1 cellular context compared by ENCODE assay signal in the genomic region with DNA sequence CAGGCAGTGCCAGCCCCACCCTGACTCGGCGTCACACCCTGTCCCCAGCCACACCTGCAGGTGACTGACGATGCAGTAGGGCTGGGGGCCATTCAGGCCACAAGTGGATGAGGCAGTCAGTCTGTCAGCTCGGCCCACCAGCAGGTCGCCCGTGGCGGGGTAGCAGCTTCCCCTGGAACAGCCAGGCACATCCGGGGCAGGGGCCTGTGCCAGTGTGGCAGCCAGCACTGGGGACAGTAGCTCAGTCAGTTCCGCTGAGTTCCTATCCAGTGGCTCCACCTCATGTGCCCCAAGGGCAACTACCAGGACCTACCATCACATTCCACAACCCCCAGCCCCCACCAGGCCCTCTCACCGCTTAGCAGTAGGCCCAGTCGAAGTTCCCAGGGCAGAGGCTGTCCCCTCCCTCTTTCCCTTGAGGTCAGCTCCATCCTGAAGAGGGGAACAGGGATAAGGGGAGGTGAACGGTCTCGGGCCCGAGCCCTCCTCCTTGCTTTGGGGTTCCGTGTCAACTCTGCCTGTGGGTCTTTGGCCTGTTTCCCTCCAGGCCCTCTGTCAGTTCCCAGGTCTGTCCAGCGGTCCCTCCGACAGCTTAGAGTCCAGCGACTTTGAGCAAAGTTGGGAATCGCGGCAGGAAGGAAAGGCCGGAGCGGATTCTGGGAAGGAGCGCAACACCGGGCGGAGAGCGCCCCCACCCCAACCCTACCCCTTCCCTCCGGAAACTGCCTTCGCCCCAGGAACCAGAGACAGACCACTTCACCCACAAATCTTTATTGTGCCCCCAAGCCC.
TF ChIP-seq lines count a peak whose summit lies in the region.

A gene (minus strand): TSS at position 614 of the 789 bp plus-strand sequence. CDS start 183 bp downstream, at position 431.

TF ChIP-seq in HepG2, 621 proteins besides CTCF, POLR2A, EP300 and RAD21 (continued from another document and continues in another):
- TF ChIP-seq, protein P1, sequence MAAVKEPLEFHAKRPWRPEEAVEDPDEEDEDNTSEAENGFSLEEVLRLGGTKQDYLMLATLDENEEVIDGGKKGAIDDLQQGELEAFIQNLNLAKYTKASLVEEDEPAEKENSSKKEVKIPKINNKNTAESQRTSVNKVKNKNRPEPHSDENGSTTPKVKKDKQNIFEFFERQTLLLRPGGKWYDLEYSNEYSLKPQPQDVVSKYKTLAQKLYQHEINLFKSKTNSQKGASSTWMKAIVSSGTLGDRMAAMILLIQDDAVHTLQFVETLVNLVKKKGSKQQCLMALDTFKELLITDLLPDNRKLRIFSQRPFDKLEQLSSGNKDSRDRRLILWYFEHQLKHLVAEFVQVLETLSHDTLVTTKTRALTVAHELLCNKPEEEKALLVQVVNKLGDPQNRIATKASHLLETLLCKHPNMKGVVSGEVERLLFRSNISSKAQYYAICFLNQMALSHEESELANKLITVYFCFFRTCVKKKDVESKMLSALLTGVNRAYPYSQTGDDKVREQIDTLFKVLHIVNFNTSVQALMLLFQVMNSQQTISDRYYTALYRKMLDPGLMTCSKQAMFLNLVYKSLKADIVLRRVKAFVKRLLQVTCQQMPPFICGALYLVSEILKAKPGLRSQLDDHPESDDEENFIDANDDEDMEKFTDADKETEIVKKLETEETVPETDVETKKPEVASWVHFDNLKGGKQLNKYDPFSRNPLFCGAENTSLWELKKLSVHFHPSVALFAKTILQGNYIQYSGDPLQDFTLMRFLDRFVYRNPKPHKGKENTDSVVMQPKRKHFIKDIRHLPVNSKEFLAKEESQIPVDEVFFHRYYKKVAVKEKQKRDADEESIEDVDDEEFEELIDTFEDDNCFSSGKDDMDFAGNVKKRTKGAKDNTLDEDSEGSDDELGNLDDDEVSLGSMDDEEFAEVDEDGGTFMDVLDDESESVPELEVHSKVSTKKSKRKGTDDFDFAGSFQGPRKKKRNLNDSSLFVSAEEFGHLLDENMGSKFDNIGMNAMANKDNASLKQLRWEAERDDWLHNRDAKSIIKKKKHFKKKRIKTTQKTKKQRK (IDR thresholded peaks at IDR 0.05; ENCODE audit: low read length): no peak
- TF ChIP-seq, protein P2, sequence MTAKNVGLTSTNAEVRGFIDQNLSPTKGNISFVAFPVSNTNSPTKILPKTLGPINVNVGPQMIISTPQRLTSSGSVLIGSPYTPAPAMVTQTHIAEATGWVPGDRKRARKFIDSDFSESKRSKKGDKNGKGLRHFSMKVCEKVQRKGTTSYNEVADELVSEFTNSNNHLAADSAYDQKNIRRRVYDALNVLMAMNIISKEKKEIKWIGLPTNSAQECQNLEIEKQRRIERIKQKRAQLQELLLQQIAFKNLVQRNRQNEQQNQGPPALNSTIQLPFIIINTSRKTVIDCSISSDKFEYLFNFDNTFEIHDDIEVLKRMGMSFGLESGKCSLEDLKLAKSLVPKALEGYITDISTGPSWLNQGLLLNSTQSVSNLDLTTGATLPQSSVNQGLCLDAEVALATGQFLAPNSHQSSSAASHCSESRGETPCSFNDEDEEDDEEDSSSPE (CRISPR knock-in tag; IDR thresholded peaks at IDR 0.05): 0 out of 2 replicates have a peak, but pooled peaks have one; percentile 32
- TF ChIP-seq GABPB1 (CRISPR knock-in tag; IDR thresholded peaks at IDR 0.05) (peak; percentile 57), RELA (CRISPR knock-in tag; IDR thresholded peaks at IDR 0.05) (no peak), MED8 (CRISPR knock-in tag; IDR thresholded peaks at IDR 0.05; ENCODE audit: insufficient replicate concordance) (no peak), ZNF674 (CRISPR knock-in tag; IDR thresholded peaks at IDR 0.05; ENCODE audit: low read depth) (no peak), SMYD3 (CRISPR knock-in tag; IDR thresholded peaks at IDR 0.05) (0 out of 2 replicates have a peak, but pooled peaks have one; percentile 59), ZNF17 (CRISPR knock-in tag; IDR thresholded peaks at IDR 0.05) (no peak), ZNF33A (CRISPR knock-in tag; IDR thresholded peaks at IDR 0.05; ENCODE audit: borderline replicate concordance) (0 out of 2 replicates have a peak, but pooled peaks have one; percentile 35), THAP11 (CRISPR knock-in tag; IDR thresholded peaks at IDR 0.05) (0 out of 2 replicates have a peak, but pooled peaks have one; percentile 31), TRIM24 (CRISPR knock-in tag; IDR thresholded peaks at IDR 0.05) (no peak), ZNF546 (CRISPR knock-in tag; conservative IDR thresholded peaks at IDR 0.05) (0 out of 2 replicates have a peak, but pooled peaks have one; percentile 38), RXRA (CRISPR knock-in tag; IDR thresholded peaks at IDR 0.05) (peak; percentile 60), ZNF143 (CRISPR knock-in tag; IDR thresholded peaks at IDR 0.05) (no peak), ZFX (CRISPR knock-in tag; IDR thresholded peaks at IDR 0.05; ENCODE audit: low read depth) (peak; percentile 99), ZNF709 (CRISPR knock-in tag; IDR thresholded peaks at IDR 0.05) (0 out of 2 replicates have a peak, but pooled peaks have one; percentile 65), ZNF333 (CRISPR knock-in tag; IDR thresholded peaks at IDR 0.05; ENCODE audit: borderline replicate concordance) (peak; percentile 94; the same call in 1 of the 2 replicates), ZNF891 (CRISPR knock-in tag; IDR thresholded peaks at IDR 0.05) (peak; percentile 76; the same call in 1 of the 2 replicates), ZNF3 (CRISPR knock-in tag; IDR thresholded peaks at IDR 0.05) (no peak), ZFY (CRISPR knock-in tag; IDR thresholded peaks at IDR 0.05) (peak; percentile 94), ZNF773 (CRISPR knock-in tag; IDR thresholded peaks at IDR 0.05; ENCODE audit: borderline replicate concordance) (no peak), SP5 (CRISPR knock-in tag; IDR thresholded peaks at IDR 0.05; ENCODE audit: borderline replicate concordance, low read depth) (0 out of 2 replicates have a peak, but pooled peaks have one; percentile 20), CBX2 (IDR thresholded peaks at IDR 0.05; ENCODE audit: low read depth, low read length) (no peak), CBX2 (CRISPR knock-in tag; IDR thresholded peaks at IDR 0.05; ENCODE audit: low read depth) (0 out of 2 replicates have a peak, but pooled peaks have one; percentile 28), ZNF296 (CRISPR knock-in tag; conservative IDR thresholded peaks at IDR 0.05) (0 out of 2 replicates have a peak, but pooled peaks have one; percentile 12), HOXA7 (CRISPR knock-in tag; IDR thresholded peaks at IDR 0.05) (no peak), ZKSCAN8 (CRISPR knock-in tag; IDR thresholded peaks at IDR 0.05; ENCODE audit: borderline replicate concordance) (no peak), SRF (IDR thresholded peaks at IDR 0.05; ENCODE audit: low read depth, low read length) (0 out of 2 replicates have a peak, but pooled peaks have one; percentile 2), ZSCAN20 (CRISPR knock-in tag; IDR thresholded peaks at IDR 0.05; ENCODE audit: borderline replicate concordance) (0 out of 2 replicates have a peak, but pooled peaks have one; percentile 31)
- TF ChIP-seq, protein P3, sequence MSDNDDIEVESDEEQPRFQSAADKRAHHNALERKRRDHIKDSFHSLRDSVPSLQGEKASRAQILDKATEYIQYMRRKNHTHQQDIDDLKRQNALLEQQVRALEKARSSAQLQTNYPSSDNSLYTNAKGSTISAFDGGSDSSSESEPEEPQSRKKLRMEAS (IDR thresholded peaks at IDR 0.05): peak; percentile 40
- TF ChIP-seq, protein P4, sequence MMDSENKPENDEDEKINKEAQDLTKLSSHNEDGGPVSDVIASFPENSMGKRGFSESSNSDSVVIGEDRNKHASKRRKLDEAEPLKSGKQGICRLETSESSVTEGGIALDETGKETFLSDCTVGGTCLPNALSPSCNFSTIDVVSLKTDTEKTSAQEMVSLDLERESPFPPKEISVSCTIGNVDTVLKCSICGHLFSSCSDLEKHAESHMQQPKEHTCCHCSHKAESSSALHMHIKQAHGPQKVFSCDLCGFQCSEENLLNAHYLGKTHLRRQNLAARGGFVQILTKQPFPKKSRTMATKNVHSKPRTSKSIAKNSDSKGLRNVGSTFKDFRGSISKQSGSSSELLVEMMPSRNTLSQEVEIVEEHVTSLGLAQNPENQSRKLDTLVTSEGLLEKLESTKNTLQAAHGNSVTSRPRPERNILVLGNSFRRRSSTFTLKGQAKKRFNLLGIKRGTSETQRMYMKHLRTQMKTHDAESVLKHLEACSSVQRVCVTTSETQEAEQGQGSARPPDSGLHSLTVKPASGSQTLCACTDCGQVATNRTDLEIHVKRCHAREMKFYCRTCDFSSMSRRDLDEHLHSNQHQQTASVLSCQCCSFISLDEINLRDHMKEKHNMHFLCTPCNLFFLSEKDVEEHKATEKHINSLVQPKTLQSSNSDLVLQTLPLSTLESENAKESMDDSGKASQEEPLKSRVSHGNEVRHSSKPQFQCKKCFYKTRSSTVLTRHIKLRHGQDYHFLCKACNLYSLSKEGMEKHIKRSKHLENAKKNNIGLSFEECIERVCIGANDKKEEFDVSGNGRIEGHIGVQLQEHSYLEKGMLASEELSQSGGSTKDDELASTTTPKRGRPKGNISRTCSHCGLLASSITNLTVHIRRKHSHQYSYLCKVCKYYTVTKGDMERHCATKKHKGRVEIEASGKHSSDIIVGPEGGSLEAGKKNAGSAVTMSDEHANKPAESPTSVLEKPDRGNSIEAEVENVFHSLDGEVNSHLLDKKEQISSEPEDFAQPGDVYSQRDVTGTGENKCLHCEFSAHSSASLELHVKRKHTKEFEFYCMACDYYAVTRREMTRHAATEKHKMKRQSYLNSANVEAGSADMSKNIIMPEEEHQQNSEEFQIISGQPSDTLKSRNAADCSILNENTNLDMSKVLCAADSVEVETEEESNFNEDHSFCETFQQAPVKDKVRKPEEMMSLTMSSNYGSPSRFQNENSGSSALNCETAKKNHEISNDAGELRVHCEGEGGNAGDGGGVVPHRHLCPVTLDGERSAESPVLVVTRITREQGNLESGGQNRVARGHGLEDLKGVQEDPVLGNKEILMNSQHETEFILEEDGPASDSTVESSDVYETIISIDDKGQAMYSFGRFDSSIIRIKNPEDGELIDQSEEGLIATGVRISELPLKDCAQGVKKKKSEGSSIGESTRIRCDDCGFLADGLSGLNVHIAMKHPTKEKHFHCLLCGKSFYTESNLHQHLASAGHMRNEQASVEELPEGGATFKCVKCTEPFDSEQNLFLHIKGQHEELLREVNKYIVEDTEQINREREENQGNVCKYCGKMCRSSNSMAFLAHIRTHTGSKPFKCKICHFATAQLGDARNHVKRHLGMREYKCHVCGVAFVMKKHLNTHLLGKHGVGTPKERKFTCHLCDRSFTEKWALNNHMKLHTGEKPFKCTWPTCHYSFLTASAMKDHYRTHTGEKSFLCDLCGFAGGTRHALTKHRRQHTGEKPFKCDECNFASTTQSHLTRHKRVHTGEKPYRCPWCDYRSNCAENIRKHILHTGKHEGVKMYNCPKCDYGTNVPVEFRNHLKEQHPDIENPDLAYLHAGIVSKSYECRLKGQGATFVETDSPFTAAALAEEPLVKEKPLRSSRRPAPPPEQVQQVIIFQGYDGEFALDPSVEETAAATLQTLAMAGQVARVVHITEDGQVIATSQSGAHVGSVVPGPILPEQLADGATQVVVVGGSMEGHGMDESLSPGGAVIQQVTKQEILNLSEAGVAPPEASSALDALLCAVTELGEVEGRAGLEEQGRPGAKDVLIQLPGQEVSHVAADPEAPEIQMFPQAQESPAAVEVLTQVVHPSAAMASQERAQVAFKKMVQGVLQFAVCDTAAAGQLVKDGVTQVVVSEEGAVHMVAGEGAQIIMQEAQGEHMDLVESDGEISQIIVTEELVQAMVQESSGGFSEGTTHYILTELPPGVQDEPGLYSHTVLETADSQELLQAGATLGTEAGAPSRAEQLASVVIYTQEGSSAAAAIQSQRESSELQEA (CRISPR knock-in tag; IDR thresholded peaks at IDR 0.05; ENCODE audit: not compliant biosample characterization): no peak
- TF ChIP-seq, protein P5, sequence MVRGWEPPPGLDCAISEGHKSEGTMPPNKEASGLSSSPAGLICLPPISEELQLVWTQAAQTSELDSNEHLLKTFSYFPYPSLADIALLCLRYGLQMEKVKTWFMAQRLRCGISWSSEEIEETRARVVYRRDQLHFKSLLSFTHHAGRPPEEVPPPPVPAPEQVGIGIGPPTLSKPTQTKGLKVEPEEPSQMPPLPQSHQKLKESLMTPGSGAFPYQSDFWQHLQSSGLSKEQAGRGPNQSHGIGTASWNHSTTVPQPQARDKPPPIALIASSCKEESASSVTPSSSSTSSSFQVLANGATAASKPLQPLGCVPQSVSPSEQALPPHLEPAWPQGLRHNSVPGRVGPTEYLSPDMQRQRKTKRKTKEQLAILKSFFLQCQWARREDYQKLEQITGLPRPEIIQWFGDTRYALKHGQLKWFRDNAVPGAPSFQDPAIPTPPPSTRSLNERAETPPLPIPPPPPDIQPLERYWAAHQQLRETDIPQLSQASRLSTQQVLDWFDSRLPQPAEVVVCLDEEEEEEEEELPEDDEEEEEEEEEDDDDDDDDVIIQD (CRISPR knock-in tag; IDR thresholded peaks at IDR 0.05; ENCODE audit: low read depth): 0 out of 2 replicates have a peak, but pooled peaks have one; percentile 8
- TF ChIP-seq, protein P6, sequence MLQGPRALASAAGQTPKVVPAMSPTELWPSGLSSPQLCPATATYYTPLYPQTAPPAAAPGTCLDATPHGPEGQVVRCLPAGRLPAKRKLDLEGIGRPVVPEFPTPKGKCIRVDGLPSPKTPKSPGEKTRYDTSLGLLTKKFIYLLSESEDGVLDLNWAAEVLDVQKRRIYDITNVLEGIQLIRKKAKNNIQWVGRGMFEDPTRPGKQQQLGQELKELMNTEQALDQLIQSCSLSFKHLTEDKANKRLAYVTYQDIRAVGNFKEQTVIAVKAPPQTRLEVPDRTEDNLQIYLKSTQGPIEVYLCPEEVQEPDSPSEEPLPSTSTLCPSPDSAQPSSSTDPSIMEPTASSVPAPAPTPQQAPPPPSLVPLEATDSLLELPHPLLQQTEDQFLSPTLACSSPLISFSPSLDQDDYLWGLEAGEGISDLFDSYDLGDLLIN (CRISPR knock-in tag; IDR thresholded peaks at IDR 0.05; ENCODE audit: borderline replicate concordance): no peak; the same call in 1 of the 2 replicates
- TF ChIP-seq, protein P7, sequence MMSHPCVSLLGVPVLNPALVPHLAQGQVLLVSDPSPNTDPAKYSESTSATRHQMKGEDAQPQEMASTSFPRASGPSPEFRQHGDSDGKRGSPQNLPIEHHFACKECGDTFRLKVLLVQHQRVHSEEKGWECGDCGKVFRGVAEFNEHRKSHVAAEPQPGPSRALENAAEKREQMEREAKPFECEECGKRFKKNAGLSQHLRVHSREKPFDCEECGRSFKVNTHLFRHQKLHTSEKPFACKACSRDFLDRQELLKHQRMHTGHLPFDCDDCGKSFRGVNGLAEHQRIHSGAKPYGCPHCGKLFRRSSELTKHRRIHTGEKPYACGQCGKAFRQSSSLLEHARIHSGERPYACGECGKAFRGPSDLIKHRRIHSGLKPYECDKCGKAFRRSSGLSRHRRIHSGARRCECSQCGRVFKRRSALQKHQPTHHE (CRISPR knock-in tag; IDR thresholded peaks at IDR 0.05; ENCODE audit: borderline replicate concordance): no peak
- TF ChIP-seq, protein P8, sequence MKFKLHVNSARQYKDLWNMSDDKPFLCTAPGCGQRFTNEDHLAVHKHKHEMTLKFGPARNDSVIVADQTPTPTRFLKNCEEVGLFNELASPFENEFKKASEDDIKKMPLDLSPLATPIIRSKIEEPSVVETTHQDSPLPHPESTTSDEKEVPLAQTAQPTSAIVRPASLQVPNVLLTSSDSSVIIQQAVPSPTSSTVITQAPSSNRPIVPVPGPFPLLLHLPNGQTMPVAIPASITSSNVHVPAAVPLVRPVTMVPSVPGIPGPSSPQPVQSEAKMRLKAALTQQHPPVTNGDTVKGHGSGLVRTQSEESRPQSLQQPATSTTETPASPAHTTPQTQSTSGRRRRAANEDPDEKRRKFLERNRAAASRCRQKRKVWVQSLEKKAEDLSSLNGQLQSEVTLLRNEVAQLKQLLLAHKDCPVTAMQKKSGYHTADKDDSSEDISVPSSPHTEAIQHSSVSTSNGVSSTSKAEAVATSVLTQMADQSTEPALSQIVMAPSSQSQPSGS (CRISPR knock-in tag; IDR thresholded peaks at IDR 0.05): no peak
